Comparison of ENCODE assay signal across 1 cellular context in the genomic region with DNA sequence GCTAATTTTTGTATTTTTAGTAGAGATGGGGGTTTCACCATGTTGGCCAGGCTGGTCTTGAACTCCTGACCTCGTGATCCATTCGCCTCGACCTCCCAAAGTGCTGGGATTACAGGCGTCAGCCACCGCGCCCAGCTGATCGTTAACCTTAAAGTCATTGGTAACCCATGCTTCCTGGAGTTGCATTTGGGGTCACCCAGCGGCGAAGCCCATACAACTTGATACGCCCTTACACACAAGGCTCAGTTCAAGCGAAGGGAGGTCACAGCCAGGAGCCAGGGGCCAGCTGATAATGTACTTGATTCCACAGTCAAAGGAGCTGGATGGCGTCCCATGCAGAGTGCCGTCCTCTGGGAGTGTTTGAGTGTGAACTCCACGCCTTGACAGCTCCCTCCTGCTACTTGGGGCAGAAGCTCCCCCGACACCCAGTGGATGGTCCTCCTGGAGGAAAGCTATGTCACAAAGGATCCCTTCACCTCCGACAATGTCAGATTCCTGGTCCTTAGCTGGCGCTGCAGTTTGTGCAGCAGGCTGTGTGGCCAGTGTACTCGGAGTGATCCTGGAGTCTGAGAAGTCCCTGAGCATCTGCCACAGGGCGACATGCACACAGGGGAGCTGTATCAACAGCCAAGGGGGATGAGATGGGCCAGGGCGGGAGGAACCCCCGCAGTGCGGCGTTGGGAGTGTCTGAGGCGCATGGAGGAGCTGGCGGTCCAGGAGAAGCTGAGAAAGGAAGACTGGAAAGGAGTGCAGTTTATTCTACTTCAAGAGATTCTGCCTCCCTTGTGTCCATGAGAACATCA.
A peak's percentile ranks its signal among the peaks of the same experiment; 100 is the strongest.
TF ChIP-seq lines count a peak whose summit lies in the region.

No MANE protein-coding gene starts in this region.

TF ChIP-seq in HepG2, 621 proteins besides CTCF, POLR2A, EP300 and RAD21:
- TF ChIP-seq, protein P1, sequence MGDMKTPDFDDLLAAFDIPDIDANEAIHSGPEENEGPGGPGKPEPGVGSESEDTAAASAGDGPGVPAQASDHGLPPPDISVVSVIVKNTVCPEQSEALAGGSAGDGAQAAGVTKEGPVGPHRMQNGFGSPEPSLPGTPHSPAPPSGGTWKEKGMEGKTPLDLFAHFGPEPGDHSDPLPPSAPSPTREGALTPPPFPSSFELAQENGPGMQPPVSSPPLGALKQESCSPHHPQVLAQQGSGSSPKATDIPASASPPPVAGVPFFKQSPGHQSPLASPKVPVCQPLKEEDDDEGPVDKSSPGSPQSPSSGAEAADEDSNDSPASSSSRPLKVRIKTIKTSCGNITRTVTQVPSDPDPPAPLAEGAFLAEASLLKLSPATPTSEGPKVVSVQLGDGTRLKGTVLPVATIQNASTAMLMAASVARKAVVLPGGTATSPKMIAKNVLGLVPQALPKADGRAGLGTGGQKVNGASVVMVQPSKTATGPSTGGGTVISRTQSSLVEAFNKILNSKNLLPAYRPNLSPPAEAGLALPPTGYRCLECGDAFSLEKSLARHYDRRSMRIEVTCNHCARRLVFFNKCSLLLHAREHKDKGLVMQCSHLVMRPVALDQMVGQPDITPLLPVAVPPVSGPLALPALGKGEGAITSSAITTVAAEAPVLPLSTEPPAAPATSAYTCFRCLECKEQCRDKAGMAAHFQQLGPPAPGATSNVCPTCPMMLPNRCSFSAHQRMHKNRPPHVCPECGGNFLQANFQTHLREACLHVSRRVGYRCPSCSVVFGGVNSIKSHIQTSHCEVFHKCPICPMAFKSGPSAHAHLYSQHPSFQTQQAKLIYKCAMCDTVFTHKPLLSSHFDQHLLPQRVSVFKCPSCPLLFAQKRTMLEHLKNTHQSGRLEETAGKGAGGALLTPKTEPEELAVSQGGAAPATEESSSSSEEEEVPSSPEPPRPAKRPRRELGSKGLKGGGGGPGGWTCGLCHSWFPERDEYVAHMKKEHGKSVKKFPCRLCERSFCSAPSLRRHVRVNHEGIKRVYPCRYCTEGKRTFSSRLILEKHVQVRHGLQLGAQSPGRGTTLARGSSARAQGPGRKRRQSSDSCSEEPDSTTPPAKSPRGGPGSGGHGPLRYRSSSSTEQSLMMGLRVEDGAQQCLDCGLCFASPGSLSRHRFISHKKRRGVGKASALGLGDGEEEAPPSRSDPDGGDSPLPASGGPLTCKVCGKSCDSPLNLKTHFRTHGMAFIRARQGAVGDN (CRISPR knock-in tag; IDR thresholded peaks at IDR 0.05): 0 out of 2 replicates have a peak, but pooled peaks have one; percentile 8
- TF ChIP-seq SYNCRIP (IDR thresholded peaks at IDR 0.05; ENCODE audit: insufficient read depth, low read depth, low read length) (no peak), ZNF883 (CRISPR knock-in tag; IDR thresholded peaks at IDR 0.05; ENCODE audit: not compliant biosample characterization) (peak; percentile 56)
